In the genomic region with DNA sequence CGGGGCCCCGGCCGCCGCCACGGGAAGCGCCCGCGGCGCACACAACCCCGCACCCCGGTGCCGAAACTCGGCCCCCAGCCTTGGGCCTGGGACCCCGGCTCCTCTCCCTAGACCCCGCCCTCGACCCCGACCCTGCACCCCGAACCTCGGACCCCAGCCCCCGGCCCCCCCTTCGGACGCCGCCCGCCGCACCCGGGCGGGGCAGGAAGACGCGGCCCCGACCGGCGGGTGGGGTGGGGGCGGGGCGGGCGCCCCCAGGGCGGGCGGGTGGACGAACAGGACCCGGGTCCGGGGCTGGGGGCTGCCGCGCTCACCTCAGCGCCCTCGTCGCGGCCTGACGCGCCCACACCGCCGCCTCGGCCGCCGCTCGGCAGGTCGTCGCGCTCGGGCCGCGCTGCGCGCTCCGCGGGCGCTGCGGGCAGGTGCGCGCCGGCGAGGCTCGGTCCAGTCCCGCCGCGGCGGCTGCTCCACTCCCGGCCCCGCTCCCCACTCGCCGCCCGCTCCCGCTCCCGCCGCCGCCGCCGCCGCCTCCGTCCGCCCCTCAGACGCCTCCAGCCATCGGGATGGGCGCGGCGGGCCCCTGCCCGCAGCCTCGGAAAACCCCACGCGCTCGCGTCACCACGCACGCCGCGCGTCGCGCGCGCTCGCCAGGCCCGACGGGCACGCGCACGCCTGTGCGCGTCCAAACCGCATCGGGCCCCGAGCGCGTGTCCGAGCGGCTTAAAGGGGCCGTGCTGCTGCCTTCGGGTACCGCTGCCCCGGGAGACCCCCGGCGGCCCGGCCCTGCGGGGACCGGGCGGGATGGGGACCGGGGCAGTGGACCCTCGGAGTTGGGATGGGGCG, we compare ENCODE assay signal across 1 cellular context.
TF ChIP-seq lines count a peak whose summit lies in the region.

Gene GNB1, minus strand, starts transcription at position 582 of the 843 bp plus-strand sequence. CDS start 65,634 bp downstream, outside the sequence.

TF ChIP-seq in HepG2, 621 proteins besides CTCF, POLR2A, EP300 and RAD21 (continued from another document and continues in another):
- TF ChIP-seq ZNF678 (CRISPR knock-in tag; IDR thresholded peaks at IDR 0.05) (no peak), PHF8 (CRISPR knock-in tag; IDR thresholded peaks at IDR 0.05) (peak; percentile 55; the same call in 1 of the 2 replicates), HMG20A (CRISPR knock-in tag; IDR thresholded peaks at IDR 0.05; ENCODE audit: borderline replicate concordance) (no peak), ETV6 (CRISPR knock-in tag; conservative IDR thresholded peaks at IDR 0.05) (peak; percentile 60; the same call in 1 of the 2 replicates), HES4 (CRISPR knock-in tag; IDR thresholded peaks at IDR 0.05; ENCODE audit: borderline replicate concordance) (0 out of 2 replicates have a peak, but pooled peaks have one; percentile 60), MED1 (CRISPR knock-in tag; IDR thresholded peaks at IDR 0.05) (peak; percentile 46; the same call in 1 of the 2 replicates), RORA (CRISPR knock-in tag; IDR thresholded peaks at IDR 0.05) (no peak), TGIF2 (CRISPR knock-in tag; IDR thresholded peaks at IDR 0.05) (no peak), ZNF75D (CRISPR knock-in tag; IDR thresholded peaks at IDR 0.05; ENCODE audit: borderline replicate concordance) (no peak), ZNF510 (CRISPR knock-in tag; IDR thresholded peaks at IDR 0.05; ENCODE audit: low read depth) (no peak), CREB1 (IDR thresholded peaks at IDR 0.05) (peak; percentile 85; the same call in 1 of the 2 replicates), CREB1 (CRISPR knock-in tag; IDR thresholded peaks at IDR 0.05) (peak; percentile 62; the same call in 1 of the 2 replicates), ADNP (CRISPR knock-in tag; IDR thresholded peaks at IDR 0.05) (no peak), SNAPC4 (CRISPR knock-in tag; IDR thresholded peaks at IDR 0.05) (no peak), MXI1 (IDR thresholded peaks at IDR 0.05; ENCODE audit: borderline replicate concordance, low read depth, low read length) (peak; percentile 70; the same call in 1 of the 3 replicates), ZMYM4 (CRISPR knock-in tag; IDR thresholded peaks at IDR 0.05) (0 out of 2 replicates have a peak, but pooled peaks have one; percentile 24), ZNF776 (CRISPR knock-in tag; IDR thresholded peaks at IDR 0.05) (no peak), KMT2B (CRISPR knock-in tag; IDR thresholded peaks at IDR 0.05) (no peak), CEBPZ (IDR thresholded peaks at IDR 0.05; ENCODE audit: low read length) (no peak), ZNF121 (CRISPR knock-in tag; IDR thresholded peaks at IDR 0.05) (no peak), POLR2AphosphoS2 (IDR thresholded peaks at IDR 0.05; ENCODE audit: low read depth, low read length) (no peak), MIXL1 (CRISPR knock-in tag; IDR thresholded peaks at IDR 0.05) (no peak), ZXDC (CRISPR knock-in tag; IDR thresholded peaks at IDR 0.05) (peak; percentile 100), ZNF292 (CRISPR knock-in tag; IDR thresholded peaks at IDR 0.05; ENCODE audit: borderline replicate concordance, low read depth) (no peak), KAT2B (IDR thresholded peaks at IDR 0.05; ENCODE audit: borderline replicate concordance, low read depth, low read length) (no peak), SPEN (CRISPR knock-in tag; IDR thresholded peaks at IDR 0.05; ENCODE audit: low read depth) (peak; percentile 51; the same call in 1 of the 2 replicates), ZNF235 (CRISPR knock-in tag; IDR thresholded peaks at IDR 0.05; ENCODE audit: borderline replicate concordance) (peak; percentile 21; the same call in 1 of the 2 replicates), ZBTB2 (CRISPR knock-in tag; IDR thresholded peaks at IDR 0.05; ENCODE audit: low read depth) (peak; percentile 71; the same call in 1 of the 2 replicates), NRL (CRISPR knock-in tag; IDR thresholded peaks at IDR 0.05; ENCODE audit: borderline replicate concordance) (no peak), HDAC6 (IDR thresholded peaks at IDR 0.05; ENCODE audit: low read depth, low read length) (no peak)
- TF ChIP-seq, protein P1, sequence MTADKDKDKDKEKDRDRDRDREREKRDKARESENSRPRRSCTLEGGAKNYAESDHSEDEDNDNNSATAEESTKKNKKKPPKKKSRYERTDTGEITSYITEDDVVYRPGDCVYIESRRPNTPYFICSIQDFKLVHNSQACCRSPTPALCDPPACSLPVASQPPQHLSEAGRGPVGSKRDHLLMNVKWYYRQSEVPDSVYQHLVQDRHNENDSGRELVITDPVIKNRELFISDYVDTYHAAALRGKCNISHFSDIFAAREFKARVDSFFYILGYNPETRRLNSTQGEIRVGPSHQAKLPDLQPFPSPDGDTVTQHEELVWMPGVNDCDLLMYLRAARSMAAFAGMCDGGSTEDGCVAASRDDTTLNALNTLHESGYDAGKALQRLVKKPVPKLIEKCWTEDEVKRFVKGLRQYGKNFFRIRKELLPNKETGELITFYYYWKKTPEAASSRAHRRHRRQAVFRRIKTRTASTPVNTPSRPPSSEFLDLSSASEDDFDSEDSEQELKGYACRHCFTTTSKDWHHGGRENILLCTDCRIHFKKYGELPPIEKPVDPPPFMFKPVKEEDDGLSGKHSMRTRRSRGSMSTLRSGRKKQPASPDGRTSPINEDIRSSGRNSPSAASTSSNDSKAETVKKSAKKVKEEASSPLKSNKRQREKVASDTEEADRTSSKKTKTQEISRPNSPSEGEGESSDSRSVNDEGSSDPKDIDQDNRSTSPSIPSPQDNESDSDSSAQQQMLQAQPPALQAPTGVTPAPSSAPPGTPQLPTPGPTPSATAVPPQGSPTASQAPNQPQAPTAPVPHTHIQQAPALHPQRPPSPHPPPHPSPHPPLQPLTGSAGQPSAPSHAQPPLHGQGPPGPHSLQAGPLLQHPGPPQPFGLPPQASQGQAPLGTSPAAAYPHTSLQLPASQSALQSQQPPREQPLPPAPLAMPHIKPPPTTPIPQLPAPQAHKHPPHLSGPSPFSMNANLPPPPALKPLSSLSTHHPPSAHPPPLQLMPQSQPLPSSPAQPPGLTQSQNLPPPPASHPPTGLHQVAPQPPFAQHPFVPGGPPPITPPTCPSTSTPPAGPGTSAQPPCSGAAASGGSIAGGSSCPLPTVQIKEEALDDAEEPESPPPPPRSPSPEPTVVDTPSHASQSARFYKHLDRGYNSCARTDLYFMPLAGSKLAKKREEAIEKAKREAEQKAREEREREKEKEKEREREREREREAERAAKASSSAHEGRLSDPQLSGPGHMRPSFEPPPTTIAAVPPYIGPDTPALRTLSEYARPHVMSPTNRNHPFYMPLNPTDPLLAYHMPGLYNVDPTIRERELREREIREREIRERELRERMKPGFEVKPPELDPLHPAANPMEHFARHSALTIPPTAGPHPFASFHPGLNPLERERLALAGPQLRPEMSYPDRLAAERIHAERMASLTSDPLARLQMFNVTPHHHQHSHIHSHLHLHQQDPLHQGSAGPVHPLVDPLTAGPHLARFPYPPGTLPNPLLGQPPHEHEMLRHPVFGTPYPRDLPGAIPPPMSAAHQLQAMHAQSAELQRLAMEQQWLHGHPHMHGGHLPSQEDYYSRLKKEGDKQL (CRISPR knock-in tag; IDR thresholded peaks at IDR 0.05; ENCODE audit: low read depth) = no peak
- TF ChIP-seq, protein P2, sequence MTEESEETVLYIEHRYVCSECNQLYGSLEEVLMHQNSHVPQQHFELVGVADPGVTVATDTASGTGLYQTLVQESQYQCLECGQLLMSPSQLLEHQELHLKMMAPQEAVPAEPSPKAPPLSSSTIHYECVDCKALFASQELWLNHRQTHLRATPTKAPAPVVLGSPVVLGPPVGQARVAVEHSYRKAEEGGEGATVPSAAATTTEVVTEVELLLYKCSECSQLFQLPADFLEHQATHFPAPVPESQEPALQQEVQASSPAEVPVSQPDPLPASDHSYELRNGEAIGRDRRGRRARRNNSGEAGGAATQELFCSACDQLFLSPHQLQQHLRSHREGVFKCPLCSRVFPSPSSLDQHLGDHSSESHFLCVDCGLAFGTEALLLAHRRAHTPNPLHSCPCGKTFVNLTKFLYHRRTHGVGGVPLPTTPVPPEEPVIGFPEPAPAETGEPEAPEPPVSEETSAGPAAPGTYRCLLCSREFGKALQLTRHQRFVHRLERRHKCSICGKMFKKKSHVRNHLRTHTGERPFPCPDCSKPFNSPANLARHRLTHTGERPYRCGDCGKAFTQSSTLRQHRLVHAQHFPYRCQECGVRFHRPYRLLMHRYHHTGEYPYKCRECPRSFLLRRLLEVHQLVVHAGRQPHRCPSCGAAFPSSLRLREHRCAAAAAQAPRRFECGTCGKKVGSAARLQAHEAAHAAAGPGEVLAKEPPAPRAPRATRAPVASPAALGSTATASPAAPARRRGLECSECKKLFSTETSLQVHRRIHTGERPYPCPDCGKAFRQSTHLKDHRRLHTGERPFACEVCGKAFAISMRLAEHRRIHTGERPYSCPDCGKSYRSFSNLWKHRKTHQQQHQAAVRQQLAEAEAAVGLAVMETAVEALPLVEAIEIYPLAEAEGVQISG (CRISPR knock-in tag; IDR thresholded peaks at IDR 0.05) = peak; percentile 41; the same call in 1 of the 2 replicates
